In genomic region chr21:17660449-17660848, GRCh38 we compare ENCODE assay signal across 14 cellular contexts. TPM values are rescaled to one million over a fixed set of nuclear protein-coding genes. Genes with fewer than 3 reads are reported as not detected.
DNase-seq lines count a peak whose midpoint lies in the region; ATAC-seq and TF ChIP-seq lines count a peak whose summit lies in the region.
"Had no signal": no experiment of that assay in that cellular context is flagged by ENCODE, and none has a peak within 500 bp of the region (broad histone marks: within the 10 kb centered on the region; RNA-seq: fewer than 3 reads in every experiment).

No MANE protein-coding gene starts in this region.

- BruUV-seq in MCF 10A (replicated peaks; lab: Mats Ljungman, UMichigan) (no TSS peak), mammary epithelial cell (replicated peaks; lab: Mats Ljungman, UMichigan) (no TSS peak)

- dilution Hi-C loops in mammary epithelial cell (cut with HindIII; ENCODE audit: low sequenced_read_pairs): loop anchor here (25.0 kb wide), 1 partner anchor 252 kb away; no protein-coding TSS in a partner anchor

- peaks cover 12% of the 10 kb centered on the region for H3K4me1 Mint-ChIP-seq in MCF 10A (ENCODE audit: insufficient read depth, unreplicated experiment)

- H3K9me3 ChIP-seq in mammary epithelial cell (replicated peaks; ENCODE audit: insufficient read depth, low read length): no peaks in the 10 kb centered on the region
- H3K9me3 ChIP-seq: A549, SJSA1 had no signal

- H4K20me1 ChIP-seq in mammary epithelial cell (ENCODE audit: insufficient read depth, low read length): no peaks in the 10 kb centered on the region

- no peak overlapping the region for H3K9ac ChIP-seq in mammary epithelial cell (ENCODE audit: insufficient read depth, low read length)

- no peak overlapping the region for H3K27ac ChIP-seq in mammary epithelial cell (ENCODE audit: insufficient read depth, low read depth, low read length)
- no peak overlapping the region for H3K27ac ChIP-seq in foreskin keratinocyte
- H3K27ac ChIP-seq: A549, SJSA1, skin epidermis, VCaP had no signal

- intact Hi-C loops in MCF 10A (cut with micrococcal nuclease) (no loop called here), mammary epithelial cell (cut with micrococcal nuclease) (no loop called here)

- H3K27me3 ChIP-seq in mammary epithelial cell (ENCODE audit: insufficient read depth, low read length): peaks cover 3% of the 10 kb centered on the region
- H3K27me3 ChIP-seq in foreskin keratinocyte: no peaks in the 10 kb centered on the region
- H3K27me3 ChIP-seq: SJSA1 had no signal

- in situ Hi-C loops in mammary epithelial cell (cut with MboI; ENCODE audit: low sequenced_read_pairs in 2 of 2): no loop called here

- TF ChIP-seq CTCF in MCF 10A (IDR thresholded peaks at IDR 0.05; ENCODE audit: unreplicated experiment) (no peak), mammary epithelial cell (conservative IDR thresholded peaks at IDR 0.05 in 1 of 2, IDR thresholded peaks at IDR 0.05 in 1 of 2; ENCODE audit: extremely low read depth in 1 of 2, insufficient read depth in 1 of 2, low read depth in 1 of 2, low read length in 2 of 2) (no peak), foreskin keratinocyte (conservative IDR thresholded peaks at IDR 0.05) (no peak)

- H3K4me1 ChIP-seq in mammary epithelial cell (ENCODE audit: insufficient read depth, low read length): no peaks in the 10 kb centered on the region
- H3K4me1 ChIP-seq in foreskin keratinocyte: no peaks in the 10 kb centered on the region
- H3K4me1 ChIP-seq: A549, SJSA1 had no signal

- peak overlapping the region; percentile 65 for H3K27ac Mint-ChIP-seq in MCF 10A (ENCODE audit: low read depth, unreplicated experiment)
- H3K27ac Mint-ChIP-seq: activated CD8-positive, alpha-beta memory T cell treated with anti-CD3 and anti-CD28 coated beads, Interleukin-2, amount 10 ng/mL, durations not matched to agents 7 days and 5 days; activated naive CD4-positive, alpha-beta T cell treated with anti-CD3 and anti-CD28 coated beads for 36 hours had no signal

- WGBS in mammary epithelial cell (ENCODE audit: low coverage, missing lambda C conversion rate): 50% methylated on average over 3 of the region's 3 CpGs

- ATAC-seq in foreskin keratinocyte (no peak), HG02973 (IDR thresholded peaks at IDR 0.05; ENCODE audit: unreplicated experiment) (no peak), GM18868 (IDR thresholded peaks at IDR 0.05; ENCODE audit: unreplicated experiment) (no peak)
- ATAC-seq: A549; activated CD8-positive, alpha-beta memory T cell treated with anti-CD3 and anti-CD28 coated beads, Interleukin-2, amount 10 ng/mL, durations not matched to agents 7 days and 5 days had no signal

- H3K9me3 Mint-ChIP-seq in MCF 10A (ENCODE audit: unreplicated experiment): no peaks in the 10 kb centered on the region
- H3K9me3 Mint-ChIP-seq: activated naive CD4-positive, alpha-beta T cell treated with anti-CD3 and anti-CD28 coated beads for 36 hours had no signal

- no peak overlapping the region for H3K4me3 Mint-ChIP-seq in MCF 10A (ENCODE audit: unreplicated experiment)
- H3K4me3 Mint-ChIP-seq: activated CD8-positive, alpha-beta memory T cell treated with anti-CD3 and anti-CD28 coated beads, Interleukin-2, amount 10 ng/mL, durations not matched to agents 7 days and 5 days; activated naive CD4-positive, alpha-beta T cell treated with anti-CD3 and anti-CD28 coated beads for 36 hours had no signal

- CTCF ChIA-PET in MCF 10A (lab: Yijun Ruan, JAX): interaction anchor here (0.6 to 0.8 kb wide), 2 partner anchors 13 to 1697 kb away, joined by 3 to 5 read pairs; no protein-coding TSS in a partner anchor
- CTCF ChIA-PET in mammary epithelial cell (lab: Charles Lee; ENCODE audit: low non-redundant PET): interaction anchor here (0.5 kb wide), 1 partner anchor 19 kb away, joined by 5 read pairs; no protein-coding TSS in a partner anchor

- no peaks in the 10 kb centered on the region for H3K79me2 ChIP-seq in mammary epithelial cell (ENCODE audit: insufficient read depth, low read length)

- H2AFZ ChIP-seq in mammary epithelial cell (ENCODE audit: low read depth, low read length): no peak overlapping the region

- POLR2A ChIA-PET in MCF 10A (lab: Yijun Ruan, JAX): interaction anchor here (0.6 kb wide), 1 partner anchor 19 kb away, joined by 3 read pairs; no protein-coding TSS in a partner anchor

- H3K36me3 Mint-ChIP-seq in MCF 10A (ENCODE audit: insufficient read depth, unreplicated experiment): peaks cover 6% of the 10 kb centered on the region
- H3K36me3 Mint-ChIP-seq: activated CD8-positive, alpha-beta memory T cell treated with anti-CD3 and anti-CD28 coated beads, Interleukin-2, amount 10 ng/mL, durations not matched to agents 7 days and 5 days had no signal

- H3K36me3 ChIP-seq in mammary epithelial cell (ENCODE audit: insufficient read depth, low read length): no peaks in the 10 kb centered on the region
- H3K36me3 ChIP-seq: SJSA1 had no signal

- no peak overlapping the region for H3K4me3 ChIP-seq in mammary epithelial cell (replicated peaks in 1 of 3; ENCODE audit: insufficient read depth in 1 of 3, low read depth in 2 of 3, low read length in 3 of 3)
- H3K4me3 ChIP-seq: A549, SJSA1, skin epidermis had no signal

- DNase-seq in MCF 10A (ENCODE audit: unreplicated experiment) (peak; percentile 43), mammary epithelial cell (no peak), RPMI7951 (ENCODE audit: low read depth) (peak; percentile 27), foreskin keratinocyte (peak; percentile 35 to 59), NCI-H510A (lab: John Stamatoyannopoulos, UW) (no peak), KG1 (lab: John Stamatoyannopoulos, UW) (no peak)
- DNase-seq: activated CD8-positive, alpha-beta memory T cell treated with anti-CD3 and anti-CD28 coated beads, Interleukin-2, amount 10 ng/mL, durations not matched to agents 7 days and 5 days; activated naive CD4-positive, alpha-beta T cell treated with anti-CD3 and anti-CD28 coated beads for 36 hours had no signal

- H3K27me3 Mint-ChIP-seq in MCF 10A (ENCODE audit: insufficient read depth, unreplicated experiment): no peaks in the 10 kb centered on the region

- no peak overlapping the region for H3K4me2 ChIP-seq in mammary epithelial cell (ENCODE audit: insufficient read depth, low read depth, low read length)
- H3K4me2 ChIP-seq: A549 had no signal

RNA-seq across cellular contexts. Expression of gene BTG3, which starts 47.7 kb away (rescaled TPM):
- total RNA-seq in MCF 10A (2022): 53.5 and 57.0 TPM in 2 replicates
- 10 to 100 TPM; 27.7 to 82.1 TPM for total RNA-seq in mammary epithelial cell
- polyA plus RNA-seq in mammary epithelial cell: 57.6 TPM
- polyA minus RNA-seq in mammary epithelial cell: 13.7 TPM
- 67.3 and 80.5 TPM in 2 replicates for total RNA-seq in RPMI7951 (2014; rRNA removed; shearing (Covaris generic))
- total RNA-seq in foreskin keratinocyte: 54.2 and 62.2 TPM in 2 replicates
- polyA plus RNA-seq in foreskin keratinocyte: 50.4 and 60.7 TPM in 2 replicates

Comparison
In these comparisons a context has a peak if more than half of its experiments do, and no peak if none do; other contexts are left out.
1. DNase-seq: peak in MCF 10A (single experiment), RPMI7951 (single experiment) and foreskin keratinocyte (2 of 2); none in mammary epithelial cell (single experiment), NCI-H510A (single experiment) and KG1 (single experiment).